In the genomic region with DNA sequence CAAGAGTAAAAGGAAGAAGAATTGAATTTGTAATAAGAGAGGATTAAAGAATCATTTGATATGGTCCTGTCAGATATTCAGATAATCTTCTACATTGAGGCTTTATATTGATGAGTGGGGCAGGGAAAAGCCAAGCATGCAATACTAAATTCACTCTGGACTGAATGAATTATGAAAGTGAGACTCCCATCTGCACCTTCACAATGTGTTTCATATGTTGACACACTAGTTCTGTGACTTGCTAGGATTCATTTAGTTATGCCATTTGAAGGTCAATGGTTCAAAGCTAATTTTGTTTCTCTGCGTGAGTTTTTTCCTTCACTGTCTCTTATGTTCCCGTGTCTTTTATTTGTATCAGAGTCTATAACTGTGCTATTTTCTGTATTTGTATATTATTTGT, we compare ENCODE assay signal across 35 cellular contexts.
"Had no signal": no experiment of that assay in that cellular context is flagged by ENCODE, and none has a peak within 500 bp of the region (broad histone marks: within the 10 kb centered on the region; RNA-seq: fewer than 3 reads in every experiment).

No MANE protein-coding gene starts in this region.

- DNase-seq: activated B cell treated with CpG ODN at 0.5 μM for 24 hours; activated CD4-positive, alpha-beta memory T cell treated with anti-CD3 and anti-CD28 coated beads for 36 hours; activated CD4-positive, alpha-beta T cell treated with anti-CD3 and anti-CD28 coated beads for 4 hours; activated CD4-positive, alpha-beta T cell treated with anti-CD3 and anti-CD28 coated beads, Interleukin-2, amount 10 ng/mL, durations not matched to agents 24 days and 14 days; activated CD4-positive, alpha-beta T cell treated with anti-CD3 and anti-CD28 coated beads, Interleukin-2, amount 50 U/mL, for 1 hour; activated CD4-positive, alpha-beta T cell treated with anti-CD3 and anti-CD28 coated beads, Interleukin-2, amount 50 U/mL, for 4 hours; activated CD4-positive, CD25-positive, alpha-beta regulatory T cell treated with anti-CD3 and anti-CD28 coated beads, Interleukin-2, amount 50 U/mL, for 72 hours; activated CD8-positive, alpha-beta memory T cell treated with anti-CD3 and anti-CD28 coated beads, Interleukin-2, amount 50 U/mL, for 4 hours; activated CD8-positive, alpha-beta T cell treated with anti-CD3 and anti-CD28 coated beads for 36 hours; activated effector memory CD4-positive, alpha-beta T cell treated with Interleukin-2 at 50 U/mL for 16 hours; activated gamma-delta T cell; activated naive CD4-positive, alpha-beta T cell treated with anti-CD3 and anti-CD28 coated beads, Interleukin-2, amount 10 ng/mL, durations not matched to agents 7 days and 5 days; activated naive CD4-positive, alpha-beta T cell treated with Interleukin-2 at 50 U/mL for 16 hours; activated naive CD8-positive, alpha-beta T cell treated with anti-CD3 and anti-CD28 coated beads, Interleukin-2, amount 10 ng/mL, durations not matched to agents 7 days and 5 days; activated naive CD8-positive, alpha-beta T cell treated with anti-CD3 and anti-CD28 coated beads, Interleukin-2, amount 50 U/mL, for 24 hours; activated T-cell treated with anti-CD3 and anti-CD28 coated beads for 4 hours; activated T-cell treated with anti-CD3 and anti-CD28 coated beads, Interleukin-2, amount 50 U/mL, for 1 hour; activated T-cell treated with anti-CD3 and anti-CD28 coated beads, Interleukin-2, amount 50 U/mL, for 4 hours; activated T-cell treated with anti-CD3 and anti-CD28 coated beads, Interleukin-2, amount 50 U/mL, for 72 hours; amygdala; anterior cingulate cortex; body of pancreas; brain microvascular endothelial cell; central memory CD4-positive, alpha-beta T cell; T-helper 2 cell; T-helper 9 cell had no signal

- H3K27ac ChIP-seq: ascending aorta, body of pancreas, brain microvascular endothelial cell, breast epithelium, VCaP had no signal

- FAIRE-seq: colon had no signal

- H3K4me3 ChIP-seq: ascending aorta, body of pancreas, breast epithelium had no signal

- H3K4me1 Mint-ChIP-seq: activated B cell treated with CpG ODN at 0.5 μM for 24 hours; activated CD4-positive, alpha-beta T cell treated with anti-CD3 and anti-CD28 coated beads, Interleukin-2, amount 10 ng/mL, durations not matched to agents 24 days and 14 days; activated naive CD4-positive, alpha-beta T cell treated with anti-CD3 and anti-CD28 coated beads, Interleukin-2, amount 10 ng/mL, durations not matched to agents 7 days and 5 days; activated naive CD4-positive, alpha-beta T cell treated with anti-CD3 and anti-CD28 coated beads, Interleukin-2, amount 50 U/mL, for 24 hours; activated naive CD8-positive, alpha-beta T cell treated with anti-CD3 and anti-CD28 coated beads, Interleukin-2, amount 10 ng/mL, durations not matched to agents 7 days and 5 days; activated naive CD8-positive, alpha-beta T cell treated with anti-CD3 and anti-CD28 coated beads, Interleukin-2, amount 50 U/mL, for 24 hours; activated T-helper 17 cell treated with anti-CD3 and anti-CD28 coated beads, Interleukin-2, amount 50 U/mL, for 72 hours had no signal

- H3K9me3 ChIP-seq: ascending aorta, body of pancreas, breast epithelium had no signal

- H3K36me3 Mint-ChIP-seq: activated CD4-positive, alpha-beta memory T cell treated with anti-CD3 and anti-CD28 coated beads for 36 hours; activated naive CD4-positive, alpha-beta T cell treated with anti-CD3 and anti-CD28 coated beads, Interleukin-2, amount 10 ng/mL, durations not matched to agents 7 days and 5 days; activated naive CD4-positive, alpha-beta T cell treated with anti-CD3 and anti-CD28 coated beads, Interleukin-2, amount 50 U/mL, for 24 hours; activated naive CD8-positive, alpha-beta T cell; activated naive CD8-positive, alpha-beta T cell treated with anti-CD3 and anti-CD28 coated beads, Interleukin-2, amount 10 ng/mL, durations not matched to agents 7 days and 5 days had no signal

- H3K27me3 ChIP-seq: ascending aorta, body of pancreas, brain microvascular endothelial cell, breast epithelium had no signal

- H3K4me3 Mint-ChIP-seq: activated B cell treated with CpG ODN at 0.5 μM for 24 hours; activated CD4-positive, alpha-beta memory T cell treated with anti-CD3 and anti-CD28 coated beads for 36 hours; activated CD4-positive, alpha-beta T cell treated with anti-CD3 and anti-CD28 coated beads, Interleukin-2, amount 10 ng/mL, durations not matched to agents 24 days and 14 days; activated CD8-positive, alpha-beta T cell treated with anti-CD3 and anti-CD28 coated beads for 36 hours; activated naive CD4-positive, alpha-beta T cell treated with anti-CD3 and anti-CD28 coated beads, Interleukin-2, amount 10 ng/mL, durations not matched to agents 7 days and 5 days; activated naive CD4-positive, alpha-beta T cell treated with anti-CD3 and anti-CD28 coated beads, Interleukin-2, amount 50 U/mL, for 24 hours; activated naive CD8-positive, alpha-beta T cell; activated naive CD8-positive, alpha-beta T cell treated with anti-CD3 and anti-CD28 coated beads, Interleukin-2, amount 10 ng/mL, durations not matched to agents 7 days and 5 days; activated naive CD8-positive, alpha-beta T cell treated with anti-CD3 and anti-CD28 coated beads, Interleukin-2, amount 50 U/mL, for 24 hours; activated T-cell treated with anti-CD3 and anti-CD28 coated beads, Interleukin-2, amount 50 U/mL, for 4 hours; activated T-cell treated with anti-CD3 and anti-CD28 coated beads, Interleukin-2, amount 50 U/mL, for 72 hours; activated T-helper 1 cell treated with anti-CD3 and anti-CD28 coated beads, Interleukin-12 subunit alpha, Interleukin-12 subunit beta, Interleukin-2, Interleukin-4 antibody, amounts not matched to agents 30 ng/mL and 10 ng/mL and 1 ng/mL, durations not matched to agents 14 hours and 24 hours and 36 hours; activated T-helper 17 cell treated with anti-CD3 and anti-CD28 coated beads, Interleukin-2, amount 50 U/mL, for 72 hours; T-helper 2 cell treated with Interferon-gamma antibody and Interleukin-4, amounts not matched to agents 5 μg/mL and 100 μg/mL, for 36 hours had no signal

- H3K4me1 ChIP-seq: ascending aorta, body of pancreas, breast epithelium had no signal

- H3K27ac Mint-ChIP-seq: activated B cell treated with CpG ODN at 0.5 μM for 24 hours; activated CD4-positive, alpha-beta memory T cell treated with anti-CD3 and anti-CD28 coated beads for 36 hours; activated CD4-positive, alpha-beta T cell treated with anti-CD3 and anti-CD28 coated beads, Interleukin-2, amount 10 ng/mL, durations not matched to agents 24 days and 14 days; activated CD8-positive, alpha-beta T cell treated with anti-CD3 and anti-CD28 coated beads for 36 hours; activated naive CD4-positive, alpha-beta T cell treated with anti-CD3 and anti-CD28 coated beads, Interleukin-2, amount 10 ng/mL, durations not matched to agents 7 days and 5 days; activated naive CD4-positive, alpha-beta T cell treated with anti-CD3 and anti-CD28 coated beads, Interleukin-2, amount 50 U/mL, for 24 hours; activated naive CD8-positive, alpha-beta T cell; activated naive CD8-positive, alpha-beta T cell treated with anti-CD3 and anti-CD28 coated beads, Interleukin-2, amount 10 ng/mL, durations not matched to agents 7 days and 5 days; activated naive CD8-positive, alpha-beta T cell treated with anti-CD3 and anti-CD28 coated beads, Interleukin-2, amount 50 U/mL, for 24 hours; activated T-cell treated with anti-CD3 and anti-CD28 coated beads, Interleukin-2, amount 50 U/mL, for 72 hours; activated T-helper 1 cell treated with anti-CD3 and anti-CD28 coated beads, Interleukin-12 subunit alpha, Interleukin-12 subunit beta, Interleukin-2, Interleukin-4 antibody, amounts not matched to agents 30 ng/mL and 10 ng/mL and 1 ng/mL, durations not matched to agents 14 hours and 24 hours and 36 hours; activated T-helper 17 cell treated with anti-CD3 and anti-CD28 coated beads, Interleukin-2, amount 50 U/mL, for 72 hours; T-helper 2 cell treated with Interferon-gamma antibody and Interleukin-4, amounts not matched to agents 5 μg/mL and 100 μg/mL, for 36 hours had no signal

- H3K36me3 ChIP-seq: ascending aorta, brain microvascular endothelial cell, breast epithelium had no signal

- ATAC-seq: activated CD8-positive, alpha-beta T cell treated with anti-CD3 and anti-CD28 coated beads for 36 hours; activated naive CD8-positive, alpha-beta T cell treated with anti-CD3 and anti-CD28 coated beads, Interleukin-2, amount 50 U/mL, for 24 hours; activated T-cell treated with anti-CD3 and anti-CD28 coated beads, Interleukin-2, amount 50 U/mL, for 4 hours; activated T-cell treated with anti-CD3 and anti-CD28 coated beads, Interleukin-2, amount 50 U/mL, for 72 hours; activated T-helper 17 cell treated with anti-CD3 and anti-CD28 coated beads, Interleukin-2, amount 50 U/mL, for 72 hours; body of pancreas had no signal

- H3K27me3 Mint-ChIP-seq: activated B cell treated with CpG ODN at 0.5 μM for 24 hours; activated CD4-positive, alpha-beta memory T cell treated with anti-CD3 and anti-CD28 coated beads for 36 hours; activated CD4-positive, alpha-beta T cell treated with anti-CD3 and anti-CD28 coated beads, Interleukin-2, amount 10 ng/mL, durations not matched to agents 24 days and 14 days; activated CD8-positive, alpha-beta T cell treated with anti-CD3 and anti-CD28 coated beads for 36 hours; activated naive CD4-positive, alpha-beta T cell treated with anti-CD3 and anti-CD28 coated beads, Interleukin-2, amount 10 ng/mL, durations not matched to agents 7 days and 5 days; activated naive CD4-positive, alpha-beta T cell treated with anti-CD3 and anti-CD28 coated beads, Interleukin-2, amount 50 U/mL, for 24 hours; activated naive CD8-positive, alpha-beta T cell; activated naive CD8-positive, alpha-beta T cell treated with anti-CD3 and anti-CD28 coated beads, Interleukin-2, amount 10 ng/mL, durations not matched to agents 7 days and 5 days; activated naive CD8-positive, alpha-beta T cell treated with anti-CD3 and anti-CD28 coated beads, Interleukin-2, amount 50 U/mL, for 24 hours; activated T-helper 17 cell treated with anti-CD3 and anti-CD28 coated beads, Interleukin-2, amount 50 U/mL, for 72 hours had no signal

- H3K9me3 Mint-ChIP-seq: activated B cell treated with CpG ODN at 0.5 μM for 24 hours; activated CD4-positive, alpha-beta memory T cell treated with anti-CD3 and anti-CD28 coated beads for 36 hours; activated CD4-positive, alpha-beta T cell treated with anti-CD3 and anti-CD28 coated beads, Interleukin-2, amount 10 ng/mL, durations not matched to agents 24 days and 14 days; activated CD8-positive, alpha-beta T cell treated with anti-CD3 and anti-CD28 coated beads for 36 hours; activated naive CD4-positive, alpha-beta T cell treated with anti-CD3 and anti-CD28 coated beads, Interleukin-2, amount 50 U/mL, for 24 hours; activated naive CD8-positive, alpha-beta T cell treated with anti-CD3 and anti-CD28 coated beads, Interleukin-2, amount 10 ng/mL, durations not matched to agents 7 days and 5 days; activated naive CD8-positive, alpha-beta T cell treated with anti-CD3 and anti-CD28 coated beads, Interleukin-2, amount 50 U/mL, for 24 hours; activated T-cell treated with anti-CD3 and anti-CD28 coated beads, Interleukin-2, amount 50 U/mL, for 4 hours; activated T-cell treated with anti-CD3 and anti-CD28 coated beads, Interleukin-2, amount 50 U/mL, for 72 hours; activated T-helper 1 cell treated with anti-CD3 and anti-CD28 coated beads, Interleukin-12 subunit alpha, Interleukin-12 subunit beta, Interleukin-2, Interleukin-4 antibody, amounts not matched to agents 30 ng/mL and 10 ng/mL and 1 ng/mL, durations not matched to agents 14 hours and 24 hours and 36 hours; activated T-helper 17 cell treated with anti-CD3 and anti-CD28 coated beads, Interleukin-2, amount 50 U/mL, for 72 hours; T-helper 2 cell treated with Interferon-gamma antibody and Interleukin-4, amounts not matched to agents 5 μg/mL and 100 μg/mL, for 36 hours had no signal
